In the genomic region with DNA sequence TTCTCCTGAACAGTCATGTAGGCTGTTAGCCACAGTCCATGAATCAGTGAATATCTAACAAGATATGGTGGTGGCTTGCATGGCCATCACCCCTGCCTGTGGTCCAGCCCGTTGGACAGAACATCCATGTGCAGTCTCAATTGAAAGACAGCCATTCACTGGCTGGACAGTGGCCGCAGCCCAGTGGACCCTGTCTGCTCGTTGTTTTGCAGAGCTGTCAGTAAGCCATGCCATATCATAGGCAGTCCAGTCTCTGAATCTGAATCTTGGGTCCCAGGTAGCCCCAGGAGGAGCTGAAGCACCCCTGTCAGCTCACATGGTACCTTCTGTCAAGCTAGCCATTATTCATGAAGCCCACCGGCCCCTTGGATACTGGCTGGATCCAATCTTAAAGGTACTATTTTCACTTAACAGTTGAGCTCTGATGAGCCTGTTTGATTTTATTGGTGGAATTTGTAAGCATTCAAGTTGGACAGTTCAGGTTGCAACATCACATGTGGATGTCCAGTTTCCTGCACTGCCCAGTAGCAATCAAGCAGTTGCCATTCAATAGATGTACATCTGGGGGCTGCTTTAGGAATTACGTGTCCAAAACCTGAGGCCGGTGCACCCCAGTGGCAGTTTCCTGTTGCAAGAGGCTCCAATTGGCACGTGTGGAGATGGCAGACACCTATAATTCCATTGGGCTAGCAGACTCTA, we compare ENCODE assay signal across 1 cellular context.
TF ChIP-seq lines count a peak whose summit lies in the region.

No MANE protein-coding gene starts in this region.

TF ChIP-seq in K562, 482 proteins besides CTCF, POLR2A, EP300 and RAD21:
- TF ChIP-seq PHB (CRISPR knock-in tag; IDR thresholded peaks at IDR 0.05) (no peak), XRCC4 (IDR thresholded peaks at IDR 0.05; ENCODE audit: extremely low read depth, insufficient read depth, insufficient read length) (no peak), DIDO1 (tag; IDR thresholded peaks at IDR 0.05; ENCODE audit: low read depth) (no peak), BCL6 (CRISPR knock-in tag; IDR thresholded peaks at IDR 0.05) (no peak), CEBPB (tag; IDR thresholded peaks at IDR 0.05) (peak; percentile 59), ESRRA (IDR thresholded peaks at IDR 0.05; ENCODE audit: borderline replicate concordance, low read depth) (no peak), ARID1B (IDR thresholded peaks at IDR 0.05) (no peak), CBFA2T2 (conservative IDR thresholded peaks at IDR 0.05) (no peak), ARHGAP35 (IDR thresholded peaks at IDR 0.05; ENCODE audit: partially characterized antibody) (no peak)
- TF ChIP-seq, protein P1, sequence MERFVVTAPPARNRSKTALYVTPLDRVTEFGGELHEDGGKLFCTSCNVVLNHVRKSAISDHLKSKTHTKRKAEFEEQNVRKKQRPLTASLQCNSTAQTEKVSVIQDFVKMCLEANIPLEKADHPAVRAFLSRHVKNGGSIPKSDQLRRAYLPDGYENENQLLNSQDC (CRISPR knock-in tag; IDR thresholded peaks at IDR 0.05), result no peak
- TF ChIP-seq, protein P2, sequence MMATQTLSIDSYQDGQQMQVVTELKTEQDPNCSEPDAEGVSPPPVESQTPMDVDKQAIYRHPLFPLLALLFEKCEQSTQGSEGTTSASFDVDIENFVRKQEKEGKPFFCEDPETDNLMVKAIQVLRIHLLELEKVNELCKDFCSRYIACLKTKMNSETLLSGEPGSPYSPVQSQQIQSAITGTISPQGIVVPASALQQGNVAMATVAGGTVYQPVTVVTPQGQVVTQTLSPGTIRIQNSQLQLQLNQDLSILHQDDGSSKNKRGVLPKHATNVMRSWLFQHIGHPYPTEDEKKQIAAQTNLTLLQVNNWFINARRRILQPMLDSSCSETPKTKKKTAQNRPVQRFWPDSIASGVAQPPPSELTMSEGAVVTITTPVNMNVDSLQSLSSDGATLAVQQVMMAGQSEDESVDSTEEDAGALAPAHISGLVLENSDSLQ (IDR thresholded peaks at IDR 0.05), result no peak
- TF ChIP-seq, protein P3, sequence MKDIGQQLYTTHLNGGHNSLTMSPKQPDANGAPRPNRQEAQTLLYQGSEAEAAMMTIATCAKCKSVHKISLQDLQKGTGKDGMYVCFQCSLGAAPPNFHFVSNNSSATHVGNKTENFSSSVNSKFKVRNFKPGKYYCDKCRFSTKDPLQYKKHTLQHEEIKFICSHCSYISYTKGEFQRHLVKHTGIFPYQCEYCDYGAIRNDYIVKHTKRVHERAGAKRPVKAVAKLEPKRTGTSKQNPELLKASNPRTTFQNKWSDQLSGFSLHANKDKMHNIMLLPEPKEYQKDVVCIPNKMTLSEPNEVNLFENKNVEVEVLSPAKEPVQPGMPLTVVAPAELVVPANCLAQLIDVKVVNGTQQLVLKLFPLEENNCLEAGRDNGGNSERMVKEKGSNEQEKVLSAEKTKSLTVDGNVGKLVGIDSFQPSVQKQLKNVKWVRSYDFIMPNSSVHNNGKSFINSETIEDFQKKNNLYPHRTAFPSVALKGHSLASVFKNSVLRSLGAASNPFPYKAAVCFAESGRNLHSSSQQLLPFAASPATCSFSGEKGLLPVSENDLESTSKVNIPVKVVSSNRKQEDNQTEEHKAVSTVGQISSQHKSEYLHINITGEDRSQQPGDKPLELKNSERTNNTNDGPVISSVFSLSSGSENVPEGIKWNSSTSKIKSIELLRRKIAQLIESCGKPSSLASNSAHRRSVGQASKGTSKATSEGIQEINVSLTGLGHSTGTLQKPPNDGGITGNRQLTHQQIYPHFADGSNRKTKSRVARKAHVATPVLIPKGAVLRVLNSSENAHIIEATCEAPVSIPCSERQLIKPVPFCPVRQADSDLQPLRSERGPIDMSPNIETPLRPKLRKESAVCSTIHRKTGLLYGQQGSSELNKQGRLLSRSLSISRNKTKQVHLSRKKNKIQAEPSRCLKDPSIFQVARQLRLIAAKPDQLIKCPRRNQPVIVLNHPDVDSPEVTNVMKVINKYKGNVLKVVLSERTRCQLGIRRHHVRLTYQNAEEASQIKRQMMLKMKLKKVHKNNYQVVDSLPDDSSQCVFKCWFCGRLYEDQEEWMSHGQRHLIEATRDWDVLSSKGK (CRISPR knock-in tag; IDR thresholded peaks at IDR 0.05), result no peak
- TF ChIP-seq, protein P4, sequence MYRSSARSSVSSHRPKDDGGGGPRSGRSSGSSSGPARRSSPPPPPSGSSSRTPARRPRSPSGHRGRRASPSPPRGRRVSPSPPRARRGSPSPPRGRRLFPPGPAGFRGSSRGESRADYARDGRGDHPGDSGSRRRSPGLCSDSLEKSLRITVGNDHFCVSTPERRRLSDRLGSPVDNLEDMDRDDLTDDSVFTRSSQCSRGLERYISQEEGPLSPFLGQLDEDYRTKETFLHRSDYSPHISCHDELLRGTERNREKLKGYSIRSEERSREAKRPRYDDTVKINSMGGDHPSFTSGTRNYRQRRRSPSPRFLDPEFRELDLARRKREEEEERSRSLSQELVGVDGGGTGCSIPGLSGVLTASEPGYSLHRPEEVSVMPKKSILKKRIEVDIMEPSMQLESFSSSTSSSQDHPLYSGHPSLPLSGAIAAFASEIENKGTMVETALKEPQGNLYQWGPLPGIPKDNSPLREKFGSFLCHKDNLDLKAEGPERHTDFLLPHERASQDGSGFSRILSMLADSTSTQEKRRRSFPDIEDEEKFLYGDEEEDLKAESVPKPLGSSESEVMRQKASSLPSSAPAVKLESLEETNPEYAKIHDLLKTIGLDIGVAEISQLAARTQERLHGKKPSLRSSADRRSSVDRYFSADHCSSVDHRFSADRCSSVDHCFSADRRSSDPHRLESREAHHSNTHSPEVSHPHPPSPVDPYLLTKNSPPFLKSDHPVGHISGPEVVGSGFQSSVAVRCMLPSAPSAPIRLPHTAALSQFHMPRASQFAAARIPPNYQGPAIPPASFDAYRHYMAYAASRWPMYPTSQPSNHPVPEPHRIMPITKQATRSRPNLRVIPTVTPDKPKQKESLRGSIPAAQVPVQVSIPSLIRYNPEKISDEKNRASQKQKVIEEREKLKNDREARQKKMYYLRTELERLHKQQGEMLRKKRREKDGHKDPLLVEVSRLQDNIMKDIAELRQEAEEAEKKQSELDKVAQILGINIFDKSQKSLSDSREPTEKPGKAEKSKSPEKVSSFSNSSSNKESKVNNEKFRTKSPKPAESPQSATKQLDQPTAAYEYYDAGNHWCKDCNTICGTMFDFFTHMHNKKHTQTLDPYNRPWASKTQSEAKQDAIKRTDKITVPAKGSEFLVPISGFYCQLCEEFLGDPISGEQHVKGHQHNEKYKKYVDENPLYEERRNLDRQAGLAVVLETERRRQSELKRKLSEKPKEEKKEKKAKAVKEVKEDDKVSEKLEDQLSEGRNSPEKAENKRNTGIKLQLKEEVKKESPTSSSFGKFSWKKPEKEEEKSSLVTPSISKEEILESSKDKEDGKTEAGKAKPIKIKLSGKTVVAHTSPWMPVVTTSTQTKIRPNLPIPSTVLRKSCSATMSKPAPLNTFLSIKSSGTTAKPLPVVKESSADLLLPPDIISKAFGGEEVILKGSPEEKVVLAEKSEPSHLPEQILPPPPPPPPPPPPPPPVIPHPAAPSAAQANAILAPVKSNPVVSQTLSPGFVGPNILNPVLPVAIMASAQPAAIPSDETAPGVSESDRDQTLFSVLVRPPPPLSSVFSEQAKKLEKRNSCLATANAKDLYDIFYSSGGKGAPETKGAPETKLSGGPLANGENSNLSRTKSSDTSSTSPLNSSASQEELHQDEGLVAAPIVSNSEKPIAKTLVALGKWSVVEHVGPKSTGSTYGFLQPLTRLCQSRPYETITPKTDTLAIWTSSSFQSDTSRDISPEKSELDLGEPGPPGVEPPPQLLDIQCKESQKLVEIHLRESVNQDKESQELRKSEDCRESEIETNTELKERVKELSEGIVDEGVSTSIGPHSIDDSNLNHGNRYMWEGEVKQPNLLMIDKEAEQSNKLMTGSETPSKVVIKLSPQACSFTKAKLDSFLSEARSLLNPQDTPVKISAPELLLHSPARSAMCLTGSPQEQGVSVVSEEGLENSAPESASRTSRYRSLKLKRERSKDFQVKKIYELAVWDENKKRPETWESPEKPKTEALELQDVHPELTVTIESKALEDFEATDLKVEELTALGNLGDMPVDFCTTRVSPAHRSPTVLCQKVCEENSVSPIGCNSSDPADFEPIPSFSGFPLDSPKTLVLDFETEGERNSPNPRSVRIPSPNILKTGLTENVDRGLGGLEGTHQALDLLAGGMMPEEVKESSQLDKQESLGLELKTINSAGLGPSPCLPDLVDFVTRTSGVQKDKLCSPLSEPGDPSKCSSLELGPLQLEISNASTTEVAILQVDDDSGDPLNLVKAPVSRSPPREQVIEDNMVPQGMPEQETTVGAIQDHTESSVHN (IDR thresholded peaks at IDR 0.05; ENCODE audit: borderline replicate concordance in 1 of 2, low read depth in 1 of 2), result no peak
- TF ChIP-seq, protein P5, sequence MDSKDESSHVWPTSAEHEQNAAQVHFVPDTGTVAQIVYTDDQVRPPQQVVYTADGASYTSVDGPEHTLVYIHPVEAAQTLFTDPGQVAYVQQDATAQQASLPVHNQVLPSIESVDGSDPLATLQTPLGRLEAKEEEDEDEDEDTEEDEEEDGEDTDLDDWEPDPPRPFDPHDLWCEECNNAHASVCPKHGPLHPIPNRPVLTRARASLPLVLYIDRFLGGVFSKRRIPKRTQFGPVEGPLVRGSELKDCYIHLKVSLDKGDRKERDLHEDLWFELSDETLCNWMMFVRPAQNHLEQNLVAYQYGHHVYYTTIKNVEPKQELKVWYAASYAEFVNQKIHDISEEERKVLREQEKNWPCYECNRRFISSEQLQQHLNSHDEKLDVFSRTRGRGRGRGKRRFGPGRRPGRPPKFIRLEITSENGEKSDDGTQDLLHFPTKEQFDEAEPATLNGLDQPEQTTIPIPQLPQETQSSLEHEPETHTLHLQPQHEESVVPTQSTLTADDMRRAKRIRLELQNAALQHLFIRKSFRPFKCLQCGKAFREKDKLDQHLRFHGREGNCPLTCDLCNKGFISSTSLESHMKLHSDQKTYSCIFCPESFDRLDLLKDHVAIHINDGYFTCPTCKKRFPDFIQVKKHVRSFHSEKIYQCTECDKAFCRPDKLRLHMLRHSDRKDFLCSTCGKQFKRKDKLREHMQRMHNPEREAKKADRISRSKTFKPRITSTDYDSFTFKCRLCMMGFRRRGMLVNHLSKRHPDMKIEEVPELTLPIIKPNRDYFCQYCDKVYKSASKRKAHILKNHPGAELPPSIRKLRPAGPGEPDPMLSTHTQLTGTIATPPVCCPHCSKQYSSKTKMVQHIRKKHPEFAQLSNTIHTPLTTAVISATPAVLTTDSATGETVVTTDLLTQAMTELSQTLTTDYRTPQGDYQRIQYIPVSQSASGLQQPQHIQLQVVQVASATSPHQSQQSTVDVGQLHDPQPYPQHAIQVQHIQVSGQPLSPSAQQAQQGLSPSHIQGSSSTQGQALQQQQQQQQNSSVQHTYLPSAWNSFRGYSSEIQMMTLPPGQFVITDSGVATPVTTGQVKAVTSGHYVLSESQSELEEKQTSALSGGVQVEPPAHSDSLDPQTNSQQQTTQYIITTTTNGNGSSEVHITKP (IDR thresholded peaks at IDR 0.05; ENCODE audit: partially characterized antibody), result peak; percentile 79
- TF ChIP-seq, protein P6, sequence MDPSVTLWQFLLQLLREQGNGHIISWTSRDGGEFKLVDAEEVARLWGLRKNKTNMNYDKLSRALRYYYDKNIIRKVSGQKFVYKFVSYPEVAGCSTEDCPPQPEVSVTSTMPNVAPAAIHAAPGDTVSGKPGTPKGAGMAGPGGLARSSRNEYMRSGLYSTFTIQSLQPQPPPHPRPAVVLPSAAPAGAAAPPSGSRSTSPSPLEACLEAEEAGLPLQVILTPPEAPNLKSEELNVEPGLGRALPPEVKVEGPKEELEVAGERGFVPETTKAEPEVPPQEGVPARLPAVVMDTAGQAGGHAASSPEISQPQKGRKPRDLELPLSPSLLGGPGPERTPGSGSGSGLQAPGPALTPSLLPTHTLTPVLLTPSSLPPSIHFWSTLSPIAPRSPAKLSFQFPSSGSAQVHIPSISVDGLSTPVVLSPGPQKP (CRISPR knock-in tag; IDR thresholded peaks at IDR 0.05), result no peak
TF ChIP-seq in K562: peak in this region for 2.
